11 cellular contexts compared by ENCODE assay signal in the genomic region with DNA sequence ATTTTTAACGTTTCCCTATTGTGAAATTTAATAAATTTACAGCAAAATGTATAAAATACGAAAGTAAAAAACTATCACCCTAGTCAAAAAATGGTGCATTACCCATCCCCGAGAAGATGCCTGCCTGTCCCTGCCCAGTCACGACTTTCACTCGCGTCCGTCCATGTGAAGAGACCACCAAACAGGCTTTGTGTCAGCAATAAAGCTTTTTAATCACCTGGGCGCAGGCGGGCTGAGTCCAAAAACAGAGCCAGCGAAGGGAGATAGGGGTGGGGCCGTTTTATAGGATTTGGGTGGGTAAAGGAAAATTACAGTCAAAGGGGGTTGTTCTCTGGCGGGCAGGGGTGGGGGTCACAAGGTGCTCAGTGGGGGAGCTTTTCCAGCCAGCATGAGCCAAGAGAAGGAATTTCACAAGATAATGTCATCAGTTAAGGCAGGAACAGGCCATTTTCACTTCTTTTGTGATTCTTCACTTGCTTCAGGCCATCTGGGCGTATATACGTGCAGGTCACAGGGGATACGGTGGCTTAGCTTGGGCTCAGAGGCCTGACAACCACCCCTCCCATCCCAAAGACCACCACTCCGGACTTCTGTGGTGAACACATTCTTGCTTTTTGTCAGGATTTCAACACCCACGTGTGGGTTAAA. TPM values are rescaled to one million over a fixed set of nuclear protein-coding genes. Genes with fewer than 3 reads are reported as not detected.
"Had no signal": no experiment of that assay in that cellular context is flagged by ENCODE, and none has a peak within 500 bp of the region (broad histone marks: within the 10 kb centered on the region; RNA-seq: fewer than 3 reads in every experiment).

No MANE protein-coding gene starts in this region.

RNA-seq across cellular contexts. Expression of a gene that starts 34.4 kb away (rescaled TPM):
- total RNA-seq: activated CD8-positive, alpha-beta memory T cell treated with anti-CD3 and anti-CD28 coated beads for 36 hours; cerebellum; esophagus squamous epithelium; lower leg skin; mononuclear cell; naive thymus-derived CD8-positive, alpha-beta T cell; pancreas; right lobe of liver; suprapubic skin; T-helper 2 cell treated with Interferon-gamma antibody and Interleukin-4, amounts not matched to agents 100 ng/mL and 5 ng/mL, for 36 hours; upper lobe of right lung had no signal
- polyA plus RNA-seq: naive thymus-derived CD8-positive, alpha-beta T cell had no signal
